25 cellular contexts compared by ENCODE assay signal in the genomic region with DNA sequence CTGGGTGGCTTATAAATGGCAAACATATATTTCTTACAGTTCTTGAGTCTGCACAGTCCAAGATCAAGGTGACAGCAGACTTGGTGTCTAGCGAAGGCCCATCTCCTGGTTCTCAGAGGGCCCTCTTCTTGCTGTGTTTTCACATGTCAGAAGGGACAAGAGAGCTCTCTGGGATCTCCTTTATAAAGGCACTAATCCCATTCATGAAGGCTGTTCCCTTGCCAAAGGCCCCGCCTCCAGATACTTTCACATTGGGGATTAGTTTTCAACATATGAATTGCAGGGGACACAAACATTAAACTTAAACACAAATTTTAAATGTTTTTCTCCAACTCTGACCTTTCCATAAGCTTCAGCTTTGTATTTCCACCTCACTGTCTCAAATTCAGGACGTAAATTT.
"Had no signal": no experiment of that assay in that cellular context is flagged by ENCODE, and none has a peak within 500 bp of the region (broad histone marks: within the 10 kb centered on the region; RNA-seq: fewer than 3 reads in every experiment).

No MANE protein-coding gene starts in this region.

- H3K4me3 ChIP-seq: coronary artery, dorsolateral prefrontal cortex, esophagus muscularis mucosa, gastrocnemius medialis, heart left ventricle had no signal

- H3K27ac ChIP-seq: brain microvascular endothelial cell, coronary artery, dorsolateral prefrontal cortex, esophagus muscularis mucosa, foreskin keratinocyte, gastrocnemius medialis, heart left ventricle had no signal

- H3K9me3 ChIP-seq: esophagus muscularis mucosa, gastrocnemius medialis, heart left ventricle had no signal

- H3K4me1 ChIP-seq: esophagus muscularis mucosa, foreskin keratinocyte, gastrocnemius medialis, heart left ventricle had no signal

- H3K27me3 ChIP-seq: brain microvascular endothelial cell, esophagus muscularis mucosa, foreskin keratinocyte, gastrocnemius medialis, heart left ventricle had no signal

- H3K36me3 ChIP-seq: brain microvascular endothelial cell, esophagus muscularis mucosa, gastrocnemius medialis, heart left ventricle had no signal

- DNase-seq: activated CD4-positive, alpha-beta memory T cell treated with anti-CD3 and anti-CD28 coated beads, Interleukin-2, amount 10 ng/mL, durations not matched to agents 7 days and 5 days; activated CD4-positive, alpha-beta T cell treated with anti-CD3 and anti-CD28 coated beads for 1 hour; activated CD4-positive, alpha-beta T cell treated with anti-CD3 and anti-CD28 coated beads for 4 hours; activated CD4-positive, alpha-beta T cell treated with anti-CD3 and anti-CD28 coated beads, Interleukin-2, amount 10 ng/mL, durations not matched to agents 7 days and 5 days; activated CD4-positive, alpha-beta T cell treated with anti-CD3 and anti-CD28 coated beads, Interleukin-2, amount 50 U/mL, for 4 hours; activated CD8-positive, alpha-beta memory T cell treated with anti-CD3 and anti-CD28 coated beads, Interleukin-2, amount 50 U/mL, for 48 hours; activated gamma-delta T cell; activated naive CD4-positive, alpha-beta T cell; activated naive CD4-positive, alpha-beta T cell treated with anti-CD3 and anti-CD28 coated beads, Interleukin-2, amount 10 ng/mL, durations not matched to agents 7 days and 5 days; activated T-cell treated with anti-CD3 and anti-CD28 coated beads for 4 hours; activated T-cell treated with anti-CD3 and anti-CD28 coated beads, Interleukin-2, amount 50 U/mL, for 24 hours; activated T-cell treated with anti-CD3 and anti-CD28 coated beads, Interleukin-2, amount 50 U/mL, for 72 hours; amniotic stem cell; anterior cingulate cortex; brain microvascular endothelial cell; dorsolateral prefrontal cortex; effector memory CD4-positive, alpha-beta T cell; erythroblast; foreskin keratinocyte; gastrocnemius medialis; glutamatergic neuron; heart left ventricle; T1000 had no signal
